Comparison of ENCODE assay signal across 9 cellular contexts in the genomic region with DNA sequence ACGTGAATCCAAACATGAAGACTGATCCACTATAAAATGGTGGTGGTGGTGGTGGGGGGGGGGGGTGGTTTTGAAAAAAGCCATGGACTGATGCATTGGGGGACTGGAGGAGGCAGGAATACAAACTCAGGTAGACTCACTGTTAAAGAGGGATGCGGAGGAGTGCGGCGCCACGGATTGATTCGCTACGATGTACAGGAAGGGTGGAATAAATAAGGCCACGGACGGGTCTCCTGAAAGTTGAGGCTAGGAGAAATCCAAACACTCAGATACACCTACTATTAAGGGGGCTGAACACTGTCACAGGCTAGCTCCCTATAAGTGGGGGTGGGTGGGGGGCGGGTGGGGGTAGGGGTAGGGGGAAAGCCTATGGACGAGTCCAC. TPM values are rescaled to one million over a fixed set of nuclear protein-coding genes. Genes with fewer than 3 reads are reported as not detected.
A peak's percentile ranks its signal among the peaks of the same experiment; 100 is the strongest.
DNase-seq lines count a peak whose midpoint lies in the region; ATAC-seq and TF ChIP-seq lines count a peak whose summit lies in the region.
"Had no signal": no experiment of that assay in that cellular context is flagged by ENCODE, and none has a peak within 500 bp of the region (broad histone marks: within the 10 kb centered on the region; RNA-seq: fewer than 3 reads in every experiment).

No MANE protein-coding gene starts in this region.

- no peak for DNase-seq in activated CD8-positive, alpha-beta memory T cell treated with anti-CD3 and anti-CD28 coated beads, Interleukin-2, amount 10 ng/mL, durations not matched to agents 7 days and 5 days
- no peak for DNase-seq in activated CD8-positive, alpha-beta memory T cell treated with anti-CD3 and anti-CD28 coated beads, Interleukin-2, amount 50 U/mL, for 48 hours
- DNase-seq in kidney epithelial cell (ENCODE audit: low read depth): no peak
- no peak for DNase-seq in thyroid gland
- DNase-seq in lower leg skin (ENCODE audit: low spot score in 2 of 2): no peak
- DNase-seq in AG20443 (ENCODE audit: low spot score): no peak
- no peak for DNase-seq in NCI-H2107 (lab: John Stamatoyannopoulos, UW)

- H3K4me1 ChIP-seq in thyroid gland: peaks cover 0 to 3% of the 10 kb centered on the region in 2 donors

- H3K36me3 ChIP-seq in kidney epithelial cell (ENCODE audit: control insufficient read depth, insufficient read depth, low read length) (peaks cover 2% of the 10 kb centered on the region), thyroid gland (no peaks in the 10 kb centered on the region)

- no peak for ATAC-seq in activated CD8-positive, alpha-beta memory T cell treated with anti-CD3 and anti-CD28 coated beads, Interleukin-2, amount 10 ng/mL, durations not matched to agents 7 days and 5 days

- intact Hi-C loops in thyroid gland (cut with DNase I): no loop called here
- intact Hi-C loops in lower leg skin (cut with DNase I; ENCODE audit: low total_unique reads): no loop called here

- CTCF ChIA-PET in activated CD8-positive, alpha-beta memory T cell treated with anti-CD3 and anti-CD28 coated beads, Interleukin-2, amount 10 ng/mL, durations not matched to agents 7 days and 5 days (lab: Charles Lee): no interaction called here

- TF ChIP-seq CTCF in kidney epithelial cell (IDR thresholded peaks at IDR 0.05; ENCODE audit: insufficient read depth, low read length, poor library complexity, severe bottlenecking): no peak
- no peak for TF ChIP-seq CTCF in thyroid gland (IDR thresholded peaks at IDR 0.05)
- no peak for TF ChIP-seq CTCF in lower leg skin (IDR thresholded peaks at IDR 0.05)

- H3K4me3 Mint-ChIP-seq in activated CD8-positive, alpha-beta memory T cell treated with anti-CD3 and anti-CD28 coated beads, Interleukin-2, amount 10 ng/mL, durations not matched to agents 7 days and 5 days: peak overlapping the region; percentile 87
- peak overlapping the region; percentile 89 for H3K4me3 Mint-ChIP-seq in activated naive CD8-positive, alpha-beta T cell

- TF ChIP-seq POLR2A in thyroid gland (IDR thresholded peaks at IDR 0.05) (no peak), lower leg skin (IDR thresholded peaks at IDR 0.05) (no peak)

- H3K9me3 ChIP-seq in thyroid gland: no peaks in the 10 kb centered on the region

- H3K27ac ChIP-seq in thyroid gland: peak overlapping the region in 2 of 3 donors; percentile 71 to 75

- H3K27me3 ChIP-seq in kidney epithelial cell (ENCODE audit: control insufficient read depth, insufficient read depth, low read length) (no peaks in the 10 kb centered on the region), thyroid gland (no peaks in the 10 kb centered on the region)

- peak overlapping the region; percentile 81 for H3K4me3 ChIP-seq in kidney epithelial cell (ENCODE audit: low read depth, low read length)
- peak overlapping the region in 1 of 3 donors; percentile 38 for H3K4me3 ChIP-seq in thyroid gland (replicated peaks in 1 of 3)
- no peak overlapping the region for H3K4me3 ChIP-seq in lower leg skin (ENCODE audit: low read depth, poor library complexity, severe bottlenecking)

- 2% methylated on average over 9 to 10 of the region's 11 CpGs for WGBS in thyroid gland, 2 donors
- 1 to 36% methylated on average over 11 of the region's 11 CpGs for WGBS in lower leg skin, 2 donors

- H3K36me3 Mint-ChIP-seq in activated CD8-positive, alpha-beta memory T cell treated with anti-CD3 and anti-CD28 coated beads, Interleukin-2, amount 10 ng/mL, durations not matched to agents 7 days and 5 days: peaks cover 44% of the 10 kb centered on the region
- H3K36me3 Mint-ChIP-seq in activated naive CD8-positive, alpha-beta T cell: peaks cover 3% of the 10 kb centered on the region

- H3K4me1 Mint-ChIP-seq in activated CD8-positive, alpha-beta memory T cell treated with anti-CD3 and anti-CD28 coated beads, Interleukin-2, amount 10 ng/mL, durations not matched to agents 7 days and 5 days: peaks cover 47% of the 10 kb centered on the region
- H3K4me1 Mint-ChIP-seq in activated naive CD8-positive, alpha-beta T cell (ENCODE audit: low read depth): peaks cover 48% of the 10 kb centered on the region

- no peaks in the 10 kb centered on the region for H3K27me3 Mint-ChIP-seq in activated CD8-positive, alpha-beta memory T cell treated with anti-CD3 and anti-CD28 coated beads, Interleukin-2, amount 10 ng/mL, durations not matched to agents 7 days and 5 days
- H3K27me3 Mint-ChIP-seq in activated naive CD8-positive, alpha-beta T cell: no peaks in the 10 kb centered on the region

- peak overlapping the region; percentile 92 for H3K27ac Mint-ChIP-seq in activated CD8-positive, alpha-beta memory T cell treated with anti-CD3 and anti-CD28 coated beads, Interleukin-2, amount 10 ng/mL, durations not matched to agents 7 days and 5 days
- peak overlapping the region; percentile 79 for H3K27ac Mint-ChIP-seq in activated naive CD8-positive, alpha-beta T cell

- H3K9me3 Mint-ChIP-seq in activated CD8-positive, alpha-beta memory T cell treated with anti-CD3 and anti-CD28 coated beads, Interleukin-2, amount 10 ng/mL, durations not matched to agents 7 days and 5 days (ENCODE audit: low read depth): no peaks in the 10 kb centered on the region
- H3K9me3 Mint-ChIP-seq in activated naive CD8-positive, alpha-beta T cell (ENCODE audit: low read depth): no peaks in the 10 kb centered on the region

RNA-seq across cellular contexts. Expression of gene ELK1, which starts 0.6 kb away (rescaled TPM):
- total RNA-seq in activated CD8-positive, alpha-beta memory T cell treated with anti-CD3 and anti-CD28 coated beads, Interleukin-2, amount 10 ng/mL, durations not matched to agents 7 days and 5 days: 10 to 100 TPM; 51.4 to 57.4 TPM
- 36.0 and 39.5 TPM in 2 replicates for total RNA-seq in kidney epithelial cell
- 10 to 100 TPM; 17.3 to 21.7 (median 17.7) TPM for total RNA-seq in thyroid gland
- 10 to 100 TPM; 19.7 to 28.4 (median 25.5) TPM for total RNA-seq in lower leg skin

RNA-seq across cellular contexts. Expression of gene UXT, which starts 9.2 kb away (rescaled TPM):
- 100 to 1,000 TPM; 118 to 151 TPM for total RNA-seq in activated CD8-positive, alpha-beta memory T cell treated with anti-CD3 and anti-CD28 coated beads, Interleukin-2, amount 10 ng/mL, durations not matched to agents 7 days and 5 days
- total RNA-seq in kidney epithelial cell (149 and 165 TPM in 2 replicates), thyroid gland (100 to 1,000 TPM in 3 of 4 donors, 10 to 100 TPM in 1; 89.3 to 141 (median 116) TPM), lower leg skin (100 to 1,000 TPM in 3 of 4 donors, 10 to 100 TPM in 1; 95.7 to 190 (median 125) TPM)

RNA-seq across cellular contexts. Expression of gene CFP, which starts 20.0 kb away (rescaled TPM):
- total RNA-seq in activated CD8-positive, alpha-beta memory T cell treated with anti-CD3 and anti-CD28 coated beads, Interleukin-2, amount 10 ng/mL, durations not matched to agents 7 days and 5 days: 1 to 10 TPM; 2.7 to 4.0 TPM
- total RNA-seq in kidney epithelial cell (0.21 TPM in 1 of 2 replicates, not detected in the other), thyroid gland (1 to 10 TPM; 1.3 to 2.3 (median 1.6) TPM), lower leg skin (1 to 10 TPM; 3.0 to 7.6 (median 4.5) TPM)

RNA-seq across cellular contexts. Expression of gene SYN1, which starts 30.1 kb away (rescaled TPM):
- total RNA-seq in activated CD8-positive, alpha-beta memory T cell treated with anti-CD3 and anti-CD28 coated beads, Interleukin-2, amount 10 ng/mL, durations not matched to agents 7 days and 5 days: under 1 TPM; 0.09 to 0.15 TPM
- total RNA-seq in kidney epithelial cell (0.62 and 1.9 TPM in 2 replicates), thyroid gland (under 1 TPM in 2 of 4 donors, not detected in 2; 0.13 to 0.15 TPM), lower leg skin (under 1 TPM in 3 of 4 donors, not detected in 1; 0.10 to 0.72 (median 0.61) TPM)
- total RNA-seq: Daoy had no signal
